Comparison of ENCODE assay signal across 10 cellular contexts in the genomic region with DNA sequence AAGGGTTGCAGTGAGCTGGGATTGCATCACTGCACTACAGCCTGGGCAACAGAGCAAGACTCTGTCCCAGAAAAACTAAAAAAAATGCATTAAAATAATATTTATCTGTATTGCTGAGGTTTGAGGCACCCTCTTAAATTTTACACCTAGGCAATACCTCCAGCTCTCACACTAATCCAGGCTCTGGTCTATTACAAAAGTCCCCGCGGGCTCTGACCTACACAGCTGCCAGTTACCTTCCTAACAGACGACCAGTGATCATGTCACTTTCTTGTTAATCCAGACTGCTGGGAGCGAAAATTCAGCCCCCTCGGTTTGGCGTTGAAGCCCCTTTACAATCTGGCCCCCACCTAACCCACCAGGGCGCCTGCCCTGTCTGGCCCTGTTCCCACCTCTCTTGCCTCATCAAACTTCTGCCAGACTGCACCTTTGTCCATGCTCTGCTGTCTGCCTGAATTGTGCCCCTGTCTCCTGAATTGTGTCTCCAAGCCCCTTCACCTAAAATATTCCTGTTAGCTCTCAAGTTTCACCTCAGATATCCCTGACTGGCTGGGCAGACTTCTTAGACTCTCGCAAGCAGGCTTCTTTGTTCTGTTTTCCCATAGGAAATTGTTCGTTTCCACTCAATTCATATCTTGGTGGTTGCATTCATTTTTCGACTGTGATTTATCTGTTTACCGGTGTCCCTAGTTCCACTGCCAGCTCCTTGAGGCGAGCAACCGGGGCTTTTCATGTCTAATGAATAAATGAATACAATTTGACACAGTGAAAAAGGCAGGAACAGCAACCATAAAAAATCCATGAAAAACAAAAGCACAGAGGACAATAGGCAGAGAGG.
DNase-seq lines count a peak whose midpoint lies in the region; ATAC-seq and TF ChIP-seq lines count a peak whose summit lies in the region.
"Had no signal": no experiment of that assay in that cellular context is flagged by ENCODE, and none has a peak within 500 bp of the region (broad histone marks: within the 10 kb centered on the region; RNA-seq: fewer than 3 reads in every experiment).

No MANE protein-coding gene starts in this region.

- no peaks in the 10 kb centered on the region for H3K36me3 ChIP-seq in CD8-positive, alpha-beta memory T cell (ENCODE audit: insufficient read depth, low read length)
- no peaks in the 10 kb centered on the region for H3K36me3 ChIP-seq in endodermal cell (ENCODE audit: control insufficient read depth, insufficient read depth, low read length)
- H3K36me3 ChIP-seq in neuronal stem cell (replicated peaks in 1 of 2; ENCODE audit: control insufficient read depth in 2 of 2, insufficient read depth in 2 of 2, low read length in 2 of 2) = no peaks in the 10 kb centered on the region

- H3K79me1 ChIP-seq in neuronal stem cell (ENCODE audit: low read depth, low read length) = no peaks in the 10 kb centered on the region

- H2BK120ac ChIP-seq in neuronal stem cell (ENCODE audit: low read depth, low read length) = no peak overlapping the region

- CTCF ChIA-PET in CD8-positive, alpha-beta memory T cell (lab: Charles Lee) = interaction anchor here (0.7 to 3.8 kb wide), 10 partner anchors 10 to 64 kb away, joined by 3 to 49 read pairs (median 9); partner anchors contain the start of gene PITPNC1
- CTCF ChIA-PET in RWPE1 (lab: Yijun Ruan, JAX) = no interaction called here
- CTCF ChIA-PET in GM10248 (lab: Yijun Ruan, JAX) = interaction anchor here (1.1 to 4.9 kb wide), 6 partner anchors 10 to 187 kb away, joined by 3 to 19 read pairs (median 4); no protein-coding TSS in a partner anchor

- TF ChIP-seq CTCF in endodermal cell (conservative IDR thresholded peaks at IDR 0.05) = no peak
- TF ChIP-seq CTCF in RWPE1 (conservative IDR thresholded peaks at IDR 0.05; ENCODE audit: low read depth) = no peak
- no peak for TF ChIP-seq CTCF in GM10248 (IDR thresholded peaks at IDR 0.05; ENCODE audit: control extremely low read depth, extremely low read depth, low read depth, missing control alignments)

- WGBS in endodermal cell (ENCODE audit: insufficient coverage in 1 of 2, insufficient read length in 1 of 2), 2 experiments = 70 to 82% methylated on average over 12 to 13 of the region's 13 CpGs
- WGBS in neuronal stem cell (ENCODE audit: extremely low coverage in 2 of 2, insufficient read length in 2 of 2, insufficient replicate concordance in 1 of 2), 2 donors = no CpG with 5 or more reads among the region's 13 CpGs

- no peak overlapping the region for H2AK5ac ChIP-seq in neuronal stem cell (ENCODE audit: low read depth, low read length)

- no peak overlapping the region for H3K27ac ChIP-seq in CD8-positive, alpha-beta memory T cell (ENCODE audit: low read depth, low read length)
- peak overlapping the region; percentile 94 for H3K27ac ChIP-seq in endodermal cell (ENCODE audit: low read depth, low read length)
- H3K27ac ChIP-seq in neuronal stem cell (replicated peaks; ENCODE audit: low read length) = peak overlapping the region; percentile 55
- H3K27ac ChIP-seq in RWPE1 = no peak overlapping the region

- no peak overlapping the region for H4K91ac ChIP-seq in neuronal stem cell (ENCODE audit: low read depth, low read length, poor library complexity)

- H2BK15ac ChIP-seq in neuronal stem cell (ENCODE audit: low read length) = no peak overlapping the region

- peaks cover 6 to 12% (median 9%) of the 10 kb centered on the region in 3 donors for H3K36me3 Mint-ChIP-seq in CD8-positive, alpha-beta memory T cell
- H3K36me3 Mint-ChIP-seq in endodermal cell (ENCODE audit: low read depth) = no peaks in the 10 kb centered on the region

- peak overlapping the region; percentile 44 for H3K18ac ChIP-seq in neuronal stem cell (ENCODE audit: low read length)

- no peak overlapping the region for H3K4me3 ChIP-seq in CD8-positive, alpha-beta memory T cell (ENCODE audit: low read length)
- no peak overlapping the region for H3K4me3 ChIP-seq in endodermal cell (ENCODE audit: low read length)
- peak overlapping the region in 1 of 2 donors; percentile 5 for H3K4me3 ChIP-seq in neuronal stem cell (ENCODE audit: low read length in 2 of 2)

- POLR2A ChIA-PET in CD8-positive, alpha-beta memory T cell (lab: Charles Lee) = interaction anchor here (0.6 to 3.3 kb wide), 4 partner anchors 9 to 34 kb away, joined by 3 to 38 read pairs (median 28); no protein-coding TSS in a partner anchor
- POLR2A ChIA-PET in RWPE1 (lab: Yijun Ruan, JAX; ENCODE audit: low non-redundant PET) (no interaction called here), GM10248 (lab: Yijun Ruan, JAX) (interaction anchor here (0.6 kb wide), 1 partner anchor 50 kb away, joined by 3 read pairs; no protein-coding TSS in a partner anchor)

- no peak overlapping the region for H3K4me2 ChIP-seq in neuronal stem cell (ENCODE audit: insufficient read depth, low read length, poor library complexity, severe bottlenecking)

- no peak overlapping the region for H3K23ac ChIP-seq in neuronal stem cell (ENCODE audit: low read depth, low read length, poor library complexity)

- H3K4ac ChIP-seq in neuronal stem cell (ENCODE audit: low read length) = no peak overlapping the region

- H4K8ac ChIP-seq in neuronal stem cell (ENCODE audit: low read depth, low read length) = no peak overlapping the region

- peaks cover 92% of the 10 kb centered on the region for H3K4me1 ChIP-seq in CD8-positive, alpha-beta memory T cell (ENCODE audit: insufficient read depth, low read length)
- H3K4me1 ChIP-seq in endodermal cell (ENCODE audit: control insufficient read depth, insufficient read depth, low read length) (no peaks in the 10 kb centered on the region), neuronal stem cell (ENCODE audit: control insufficient read depth in 2 of 2, insufficient read depth in 1 of 2, low read depth in 1 of 2, low read length in 2 of 2) (peaks cover 16 to 21% of the 10 kb centered on the region in 2 donors)

- peak overlapping the region; percentile 85 for H2AFZ ChIP-seq in neuronal stem cell (ENCODE audit: low read length)

- H3K9me3 ChIP-seq in CD8-positive, alpha-beta memory T cell (ENCODE audit: low read length) = no peaks in the 10 kb centered on the region
- H3K9me3 ChIP-seq in endodermal cell (ENCODE audit: control insufficient read depth, low read length) = no peaks in the 10 kb centered on the region
- peaks cover 0 to 3% of the 10 kb centered on the region in 2 donors for H3K9me3 ChIP-seq in neuronal stem cell (replicated peaks in 1 of 2; ENCODE audit: control insufficient read depth in 2 of 2, insufficient read depth in 1 of 2, low read depth in 1 of 2, low read length in 2 of 2)

- H3K9me3 Mint-ChIP-seq in CD8-positive, alpha-beta memory T cell = no peaks in the 10 kb centered on the region
- no peaks in the 10 kb centered on the region for H3K9me3 Mint-ChIP-seq in endodermal cell

- peaks cover 67 to 95% (median 81%) of the 10 kb centered on the region in 3 donors for H3K4me1 Mint-ChIP-seq in CD8-positive, alpha-beta memory T cell
- peaks cover 28% of the 10 kb centered on the region for H3K4me1 Mint-ChIP-seq in endodermal cell

- ATAC-seq in HG03469 (IDR thresholded peaks at IDR 0.05; ENCODE audit: unreplicated experiment) = no peak

- H3K27me3 ChIP-seq in CD8-positive, alpha-beta memory T cell (ENCODE audit: insufficient read depth, low read length, poor library complexity, severe bottlenecking) = no peaks in the 10 kb centered on the region
- H3K27me3 ChIP-seq in endodermal cell (ENCODE audit: control insufficient read depth, insufficient read depth, low read length, poor library complexity, severe bottlenecking) = no peaks in the 10 kb centered on the region
- H3K27me3 ChIP-seq in neuronal stem cell (ENCODE audit: control insufficient read depth in 3 of 3, insufficient read depth in 3 of 3, low read depth in 1 of 3, low read length in 3 of 3) = no peaks in the 10 kb centered on the region

- DNase-seq in CD8-positive, alpha-beta memory T cell = no peak
- DNase-seq in NCI-H460 (ENCODE audit: extremely low read depth, low read depth) (peak; percentile 36), endodermal cell (no peak), neuronal stem cell (ENCODE audit: low spot score) (no peak), RWPE1 (ENCODE audit: low spot score) (no peak), nucleus accumbens (lab: John Stamatoyannopoulos, UW) (no peak), GM10248 (ENCODE audit: extremely low spot score) (no peak)
- DNase-seq: GOT3, NCI-H146 had no signal

- H2BK12ac ChIP-seq in neuronal stem cell (ENCODE audit: low read length) = no peak overlapping the region

- H3K9ac ChIP-seq in endodermal cell (ENCODE audit: extremely low read depth, low read length, poor library complexity, severe bottlenecking) (no peak overlapping the region), neuronal stem cell (ENCODE audit: low read depth, low read length, poor library complexity) (no peak overlapping the region)

- H3K27me3 Mint-ChIP-seq in CD8-positive, alpha-beta memory T cell = no peaks in the 10 kb centered on the region
- no peaks in the 10 kb centered on the region for H3K27me3 Mint-ChIP-seq in endodermal cell (ENCODE audit: insufficient read depth)

- peak overlapping the region; percentile 33 to 82 (median 55) for H3K4me3 Mint-ChIP-seq in CD8-positive, alpha-beta memory T cell
- H3K4me3 Mint-ChIP-seq in endodermal cell = no peak overlapping the region

- H3K14ac ChIP-seq in neuronal stem cell (ENCODE audit: low read length) = no peak overlapping the region

- no peak overlapping the region for H2BK5ac ChIP-seq in neuronal stem cell (ENCODE audit: low read length)

- peak overlapping the region; percentile 51 to 100 (median 92) for H3K27ac Mint-ChIP-seq in CD8-positive, alpha-beta memory T cell
- peak overlapping the region; percentile 71 for H3K27ac Mint-ChIP-seq in endodermal cell

Comparison
In these comparisons a context has a peak if more than half of its experiments do, and no peak if none do; other contexts are left out.
1. H3K27ac ChIP-seq: peak in endodermal cell (single experiment) and neuronal stem cell (single experiment); none in CD8-positive, alpha-beta memory T cell (single experiment) and RWPE1 (single experiment).